In genomic region chrX:147917700-147918694, GRCh38 we compare ENCODE assay signal across 8 cellular contexts.
A peak's percentile ranks its signal among the peaks of the same experiment; 100 is the strongest.
DNase-seq lines count a peak whose midpoint lies in the region; ATAC-seq and TF ChIP-seq lines count a peak whose summit lies in the region.

No MANE protein-coding gene starts in this region.

- no peak for TF ChIP-seq CTCF in OCI-LY3 (IDR thresholded peaks at IDR 0.05; ENCODE audit: low read depth, low read length)

- DNase-seq in iris pigment epithelial cell (ENCODE audit: low read depth) = peak; percentile 9
- DNase-seq in RKO (ENCODE audit: low spot score) = no peak
- DNase-seq in NCI-H2171 (lab: John Stamatoyannopoulos, UW) = no peak
- DNase-seq in DMS153 treated with DMSO at 0.1 percent for 48 hours (lab: John Stamatoyannopoulos, UW; ENCODE audit: unreplicated experiment) = no peak
- DNase-seq in HEK293T (ENCODE audit: extremely low spot score) = no peak

- ATAC-seq in GM18867 (IDR thresholded peaks at IDR 0.05; ENCODE audit: unreplicated experiment) = peak; percentile 92
- ATAC-seq in HG02588 (IDR thresholded peaks at IDR 0.05; ENCODE audit: unreplicated experiment) = peak; percentile 83

- peak overlapping the region; percentile 42 for H3K4me2 ChIP-seq in OCI-LY3 (ENCODE audit: low read length)

- H3K27me3 ChIP-seq in OCI-LY3 (ENCODE audit: low read depth, low read length) = no peaks in the 10 kb centered on the region

- POLR2A ChIA-PET in HEK293T (lab: Yijun Ruan, JAX) = no interaction called here

- peaks cover 98% of the 10 kb centered on the region for H3K79me2 ChIP-seq in OCI-LY3 (ENCODE audit: low read length)

- H3K36me3 ChIP-seq in OCI-LY3 (replicated peaks; ENCODE audit: low read depth, low read length) = no peaks in the 10 kb centered on the region

- peaks cover 51% of the 10 kb centered on the region for H3K4me1 ChIP-seq in OCI-LY3 (ENCODE audit: low read length)

- no peak overlapping the region for H2AFZ ChIP-seq in OCI-LY3 (ENCODE audit: low read depth, low read length)

- peaks cover 99% of the 10 kb centered on the region for H4K20me1 ChIP-seq in OCI-LY3 (ENCODE audit: insufficient read depth, low read length)

- CTCF ChIA-PET in HEK293T (lab: Yijun Ruan, JAX) = no interaction called here

- H3K9ac ChIP-seq in OCI-LY3 (ENCODE audit: low read length) = no peak overlapping the region

- H3K4me3 ChIP-seq in OCI-LY3 (ENCODE audit: low read length) = peak overlapping the region; percentile 26

- H3K27ac ChIP-seq in OCI-LY3 (ENCODE audit: low read length) = peak overlapping the region; percentile 36

- no peaks in the 10 kb centered on the region for H3K9me3 ChIP-seq in OCI-LY3 (ENCODE audit: insufficient read depth, low read length)

TF ChIP-seq in HEK293T, 16 proteins besides CTCF, POLR2A, EP300 and RAD21:
- TF ChIP-seq FOXA1 (IDR thresholded peaks at IDR 0.05) = no peak
- TF ChIP-seq L3MBTL2 (conservative IDR thresholded peaks at IDR 0.05) = no peak
- no peak for TF ChIP-seq ELF4 (IDR thresholded peaks at IDR 0.05)
- no peak for TF ChIP-seq ZNF384 (IDR thresholded peaks at IDR 0.05)
- TF ChIP-seq LEF1 (IDR thresholded peaks at IDR 0.05; ENCODE audit: borderline replicate concordance) = no peak
- no peak for TF ChIP-seq TARDBP (IDR thresholded peaks at IDR 0.05)
- TF ChIP-seq SP1 (IDR thresholded peaks at IDR 0.05) = no peak
- TF ChIP-seq BHLHE40 (IDR thresholded peaks at IDR 0.05; ENCODE audit: borderline replicate concordance) = no peak
